ENCODE assay signal across 8 cellular contexts in the genomic region with DNA sequence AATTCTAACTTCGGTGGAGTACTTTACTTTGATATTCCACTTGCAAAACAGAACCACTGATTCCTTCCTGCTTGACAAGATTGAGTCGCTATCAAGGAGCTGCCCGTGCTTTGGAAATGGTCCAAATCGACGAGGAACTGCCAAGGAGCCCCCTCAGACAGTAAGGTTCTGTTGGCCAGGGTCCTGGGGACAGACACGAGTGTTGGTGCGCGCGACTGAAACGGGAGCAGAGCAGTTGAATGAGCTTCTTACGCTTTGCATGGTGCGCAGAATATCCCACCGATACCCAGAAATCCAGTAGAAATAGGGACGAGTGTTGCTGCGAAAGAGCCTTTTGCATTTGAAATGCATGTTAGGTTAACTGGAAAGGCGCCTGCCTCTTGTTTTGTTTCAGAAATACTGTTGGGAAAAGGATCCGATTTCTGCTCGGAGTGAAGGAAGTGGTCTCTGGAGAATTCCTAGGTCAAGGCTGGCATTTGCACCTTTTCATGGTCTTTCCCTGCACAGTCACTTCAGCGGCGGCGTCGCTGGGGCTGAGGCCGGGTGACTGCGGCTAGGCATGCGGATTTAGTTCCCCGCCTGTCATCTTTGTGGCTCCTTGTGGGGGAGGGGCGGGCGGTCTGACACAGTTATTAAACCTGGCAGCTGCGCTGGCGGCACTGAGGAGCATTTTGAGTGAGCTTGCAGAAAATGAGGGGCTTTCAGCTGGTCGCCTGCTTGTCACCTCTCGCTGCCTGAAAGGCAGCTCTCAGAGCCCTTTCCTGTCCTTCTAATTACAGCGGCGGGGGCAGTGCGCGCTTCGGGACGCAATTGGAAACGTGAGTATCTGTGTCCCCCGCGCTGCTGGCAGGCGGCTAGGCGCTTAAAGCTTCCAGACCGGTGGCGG. TPM values are rescaled to one million over a fixed set of nuclear protein-coding genes. Genes with fewer than 3 reads are reported as not detected.
DNase-seq lines count a peak whose midpoint lies in the region; ATAC-seq and TF ChIP-seq lines count a peak whose summit lies in the region.

No MANE protein-coding gene starts in this region.

- no peaks in the 10 kb centered on the region for H3K9me3 Mint-ChIP-seq in activated CD8-positive, alpha-beta T cell treated with anti-CD3 and anti-CD28 coated beads for 36 hours

- no peaks in the 10 kb centered on the region for H3K36me3 Mint-ChIP-seq in activated CD8-positive, alpha-beta T cell treated with anti-CD3 and anti-CD28 coated beads for 36 hours (ENCODE audit: low read depth)

- peak; percentile 4 for ATAC-seq in GM18502 (IDR thresholded peaks at IDR 0.05; ENCODE audit: poor library complexity, unreplicated experiment)
- peak; percentile 12 for ATAC-seq in HG03064 (IDR thresholded peaks at IDR 0.05; ENCODE audit: low read depth, unreplicated experiment)
- ATAC-seq in activated CD8-positive, alpha-beta T cell treated with anti-CD3 and anti-CD28 coated beads for 36 hours = peak; percentile 57

- CTCF ChIA-PET in activated CD8-positive, alpha-beta T cell treated with anti-CD3 and anti-CD28 coated beads for 36 hours (lab: Charles Lee) = interaction anchor here (0.8 to 3.0 kb wide), 4 partner anchors 8 to 25 kb away, joined by 3 to 13 read pairs (median 8); no protein-coding TSS in a partner anchor

- intact Hi-C loops in activated CD8-positive, alpha-beta T cell treated with anti-CD3 and anti-CD28 coated beads for 36 hours (cut with micrococcal nuclease) = loop anchor here (5.0 kb wide), 1 partner anchor 55 kb away; no protein-coding TSS in a partner anchor

- peak overlapping the region; percentile 72 for H3K4me3 Mint-ChIP-seq in activated CD8-positive, alpha-beta T cell treated with anti-CD3 and anti-CD28 coated beads for 36 hours

- POLR2A ChIA-PET in activated CD8-positive, alpha-beta T cell treated with anti-CD3 and anti-CD28 coated beads for 36 hours (lab: Charles Lee) = no interaction called here

- peaks cover 24% of the 10 kb centered on the region for H3K27me3 Mint-ChIP-seq in activated CD8-positive, alpha-beta T cell treated with anti-CD3 and anti-CD28 coated beads for 36 hours

- H3K27ac Mint-ChIP-seq in activated CD8-positive, alpha-beta T cell treated with anti-CD3 and anti-CD28 coated beads for 36 hours = peak overlapping the region; percentile 66

- TF ChIP-seq CTCF in activated CD8-positive, alpha-beta T cell treated with anti-CD3 and anti-CD28 coated beads for 36 hours (IDR thresholded peaks at IDR 0.05) = no peak

- DNase-seq in NCI-H2227 treated with DMSO at 0.1 percent for 48 hours (lab: John Stamatoyannopoulos, UW) (peak; percentile 64), midbrain (lab: John Stamatoyannopoulos, UW) (peak; percentile 65)
- peak; percentile 91 for DNase-seq in activated CD8-positive, alpha-beta T cell treated with anti-CD3 and anti-CD28 coated beads for 36 hours
- peak; percentile 15 for DNase-seq in effector CD8-positive, alpha-beta T cell (lab: John Stamatoyannopoulos, UW)
- peak; percentile 48 for DNase-seq in stimulated activated CD8-positive, alpha-beta memory T cell treated with anti-CD3 and anti-CD28 coated beads, Interleukin-4, amount 100 ng/mL, for 24 hours (ENCODE audit: low read depth)
- no peak for DNase-seq in NK-92 treated with Interleukin-12 subunit alpha and Interleukin-12 subunit beta, amount 100 ng/mL, for 24 hours (lab: John Stamatoyannopoulos, UW)

- peaks cover 40% of the 10 kb centered on the region for H3K4me1 Mint-ChIP-seq in activated CD8-positive, alpha-beta T cell treated with anti-CD3 and anti-CD28 coated beads for 36 hours (ENCODE audit: low read depth)

RNA-seq across cellular contexts. Expression of gene TRIM2, which starts 51.5 kb away (rescaled TPM):
- 1 to 10 TPM in 1 of 2 experiments, under 1 TPM in 1; 0.63 to 1.4 TPM for total RNA-seq in activated CD8-positive, alpha-beta T cell treated with anti-CD3 and anti-CD28 coated beads for 36 hours

Comparison
In these comparisons a context has a peak if more than half of its experiments do, and no peak if none do; other contexts are left out.
1. ATAC-seq: peak in every context shown above with its lines; median percentile 57 in activated CD8-positive, alpha-beta T cell treated with anti-CD3 and anti-CD28 coated beads for 36 hours; 12 in HG03064; 4 in GM18502.